ENCODE assay signal across 1 cellular context in genomic region chr14:25943329-25943728, GRCh38.
TF ChIP-seq lines count a peak whose summit lies in the region.

No MANE protein-coding gene starts in this region.

TF ChIP-seq in GM23338, 12 proteins besides CTCF, POLR2A, EP300 and RAD21 (continued from another document):
- TF ChIP-seq ZNF462 (CRISPR knock-in tag; IDR thresholded peaks at IDR 0.05) (no peak), EZH2phosphoT487 (IDR thresholded peaks at IDR 0.05; ENCODE audit: unreplicated experiment) (no peak), REST (IDR thresholded peaks at IDR 0.05; ENCODE audit: unreplicated experiment) (no peak), EZH2 (IDR thresholded peaks at IDR 0.05; ENCODE audit: low read depth, unreplicated experiment) (no peak)
